9 cellular contexts compared by ENCODE assay signal in the genomic region with DNA sequence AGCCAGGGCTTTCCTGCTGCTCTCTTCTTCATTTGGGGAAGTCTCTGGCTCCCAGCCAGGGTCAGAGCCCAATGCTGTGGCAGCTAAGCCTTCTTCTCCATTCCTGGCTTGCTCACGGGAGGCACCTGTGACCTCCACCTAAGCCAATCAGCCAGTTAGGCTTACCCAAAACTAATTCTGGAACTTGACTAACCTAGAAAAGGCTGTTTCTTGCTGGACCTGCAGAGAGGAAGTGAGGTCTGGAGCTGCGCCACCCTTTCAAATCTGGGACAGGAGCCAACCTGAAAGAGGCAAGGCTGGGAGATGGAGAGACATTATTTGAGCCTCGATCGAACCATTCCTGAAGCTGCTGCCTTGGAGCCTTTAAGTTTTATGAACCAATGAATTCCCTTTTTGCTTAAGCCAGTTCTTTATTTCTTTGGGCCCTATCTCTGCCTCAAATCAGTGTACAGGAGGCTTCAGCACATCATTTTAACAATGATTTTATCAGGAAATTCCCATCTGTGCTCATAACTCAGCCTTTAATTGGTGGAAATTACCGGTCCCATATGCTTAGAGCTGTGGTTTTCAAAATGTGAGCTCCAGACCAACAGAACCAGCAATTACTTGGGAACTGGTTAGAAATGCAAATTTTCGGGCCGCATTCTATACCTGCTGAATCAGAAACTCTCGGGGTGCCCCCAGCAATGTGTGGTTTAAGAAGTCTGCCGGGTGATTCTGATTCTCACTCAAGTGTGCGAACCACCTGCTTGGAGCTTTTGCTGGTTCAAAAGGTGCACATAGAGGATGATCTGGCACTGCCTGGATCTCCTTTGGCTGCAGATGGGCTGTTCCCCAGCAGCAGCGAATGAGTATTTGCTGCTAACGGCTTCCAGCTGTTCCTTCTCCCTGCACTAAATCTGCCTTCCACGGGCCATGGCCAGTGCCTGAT. TPM values are rescaled to one million over a fixed set of nuclear protein-coding genes. Genes with fewer than 3 reads are reported as not detected.
DNase-seq lines count a peak whose midpoint lies in the region; ATAC-seq, FAIRE-seq and TF ChIP-seq lines count a peak whose summit lies in the region.
"Had no signal": no experiment of that assay in that cellular context is flagged by ENCODE, and none has a peak within 500 bp of the region (broad histone marks: within the 10 kb centered on the region; RNA-seq: fewer than 3 reads in every experiment).

No MANE protein-coding gene starts in this region.

- no peaks in the 10 kb centered on the region for H3K27me3 ChIP-seq in smooth muscle cell (ENCODE audit: low read depth)
- H3K27me3 ChIP-seq: ascending aorta had no signal

- H2AFZ ChIP-seq in smooth muscle cell (ENCODE audit: low read depth) = no peak overlapping the region

- H3K27me3 Mint-ChIP-seq in HFFc6 (ENCODE audit: insufficient read depth) (no peaks in the 10 kb centered on the region; the same call in 1 of the 2 replicates), progenitor cell of endocrine pancreas (peaks cover 18% of the 10 kb centered on the region)

- H3K9me3 Mint-ChIP-seq in HFFc6 = no peaks in the 10 kb centered on the region
- H3K9me3 Mint-ChIP-seq in progenitor cell of endocrine pancreas (ENCODE audit: low read depth) = no peaks in the 10 kb centered on the region

- H3K4me3 Mint-ChIP-seq in HFFc6 = no peak overlapping the region
- H3K4me3 Mint-ChIP-seq in progenitor cell of endocrine pancreas (ENCODE audit: low read depth) = no peak overlapping the region

- 81% methylated on average over 13 of the region's 13 CpGs for WGBS in smooth muscle cell (ENCODE audit: low lambda C conversion rate)

- peaks cover 39% of the 10 kb centered on the region for H3K4me1 Mint-ChIP-seq in HFFc6 (ENCODE audit: low read depth)
- no peaks in the 10 kb centered on the region for H3K4me1 Mint-ChIP-seq in progenitor cell of endocrine pancreas (ENCODE audit: low read depth)

- H4K20me1 ChIP-seq in smooth muscle cell (ENCODE audit: low read depth) = no peaks in the 10 kb centered on the region

- TF ChIP-seq CTCF in HFFc6 (IDR thresholded peaks at IDR 0.05) (no peak), fibroblast of mammary gland (conservative IDR thresholded peaks at IDR 0.05; ENCODE audit: control insufficient read depth, insufficient read depth, low read depth, low read length) (no peak), smooth muscle cell (IDR thresholded peaks at IDR 0.05; ENCODE audit: borderline replicate concordance, insufficient read depth, poor library complexity, severe bottlenecking) (no peak), progenitor cell of endocrine pancreas (IDR thresholded peaks at IDR 0.05; ENCODE audit: unreplicated experiment) (no peak), D721Med (IDR thresholded peaks at IDR 0.05; ENCODE audit: insufficient read depth, missing control alignments) (no peak)

- no peak for FAIRE-seq in D721Med (lab: Jason Lieb, UNC)

- H3K27ac Mint-ChIP-seq in HFFc6 = no peak overlapping the region
- H3K27ac Mint-ChIP-seq in progenitor cell of endocrine pancreas = no peak overlapping the region

- no peaks in the 10 kb centered on the region for H3F3A ChIP-seq in smooth muscle cell (ENCODE audit: low read depth)

- DNase-seq in HFFc6 (peak; percentile 28), NCI-H1694 treated with DMSO at 0.1 percent for 48 hours (lab: John Stamatoyannopoulos, UW) (peak; percentile 86), fibroblast of mammary gland (ENCODE audit: low read depth) (peak; percentile 66), smooth muscle cell (lab: John Stamatoyannopoulos, UW; ENCODE audit: unreplicated experiment) (no peak), progenitor cell of endocrine pancreas (ENCODE audit: low spot score, unreplicated experiment) (no peak), OCI-M2 (lab: John Stamatoyannopoulos, UW; ENCODE audit: unreplicated experiment) (no peak), D721Med (ENCODE audit: insufficient read length, low spot score) (no peak)

- no peak overlapping the region for H3K4me2 ChIP-seq in smooth muscle cell

- peak; percentile 68 for ATAC-seq in GM18858 (IDR thresholded peaks at IDR 0.05; ENCODE audit: unreplicated experiment)

- no peaks in the 10 kb centered on the region for H3K9me3 ChIP-seq in smooth muscle cell (replicated peaks; ENCODE audit: low read depth)
- H3K9me3 ChIP-seq: ascending aorta had no signal

- no peak overlapping the region for H3K27ac ChIP-seq in smooth muscle cell (ENCODE audit: low read depth)

- H3K4me3 ChIP-seq in fibroblast of mammary gland (ENCODE audit: control insufficient read depth, low read depth, low read length) (no peak overlapping the region), smooth muscle cell (no peak overlapping the region)
- H3K4me3 ChIP-seq: ascending aorta had no signal

- no peaks in the 10 kb centered on the region for H3K79me2 ChIP-seq in smooth muscle cell (ENCODE audit: low read depth)

- H3K36me3 Mint-ChIP-seq in HFFc6 (ENCODE audit: low read depth) = no peaks in the 10 kb centered on the region
- no peaks in the 10 kb centered on the region for H3K36me3 Mint-ChIP-seq in progenitor cell of endocrine pancreas (ENCODE audit: insufficient read depth)

- no peaks in the 10 kb centered on the region for H3K36me3 ChIP-seq in smooth muscle cell (ENCODE audit: low read depth)
- H3K36me3 ChIP-seq: ascending aorta had no signal

- H3K4me1 ChIP-seq in smooth muscle cell (ENCODE audit: low read depth) = no peaks in the 10 kb centered on the region

- H3K9ac ChIP-seq in smooth muscle cell (ENCODE audit: low read depth) = no peak overlapping the region

RNA-seq across cellular contexts. Expression of a gene that starts 35.9 kb away (rescaled TPM):
- 10 to 100 TPM in 5 of 6 experiments, 1 to 10 TPM in 1; 9.4 to 13.0 (median 12.4) TPM for total RNA-seq in HFFc6 (2021; fragmentation: NEBNext Ultra II Directional; extraction: Animal tissue kit (Norgen Biotek cat#: 25700))
- total RNA-seq in smooth muscle cell (11.5 and 18.2 TPM in 2 replicates), progenitor cell of endocrine pancreas (23.5 and 26.8 TPM in 2 replicates)
- 30.6 and 36.1 TPM in 2 replicates for polyA plus RNA-seq in smooth muscle cell

Comparison
In these comparisons a context has a peak if more than half of its experiments do, and no peak if none do; other contexts are left out.
1. DNase-seq: peak in HFFc6 (single experiment), NCI-H1694 treated with DMSO at 0.1 percent for 48 hours (single experiment) and fibroblast of mammary gland (single experiment); none in smooth muscle cell (single experiment), progenitor cell of endocrine pancreas (single experiment), OCI-M2 (single experiment) and D721Med (single experiment).